9 cellular contexts compared by ENCODE assay signal in the genomic region with DNA sequence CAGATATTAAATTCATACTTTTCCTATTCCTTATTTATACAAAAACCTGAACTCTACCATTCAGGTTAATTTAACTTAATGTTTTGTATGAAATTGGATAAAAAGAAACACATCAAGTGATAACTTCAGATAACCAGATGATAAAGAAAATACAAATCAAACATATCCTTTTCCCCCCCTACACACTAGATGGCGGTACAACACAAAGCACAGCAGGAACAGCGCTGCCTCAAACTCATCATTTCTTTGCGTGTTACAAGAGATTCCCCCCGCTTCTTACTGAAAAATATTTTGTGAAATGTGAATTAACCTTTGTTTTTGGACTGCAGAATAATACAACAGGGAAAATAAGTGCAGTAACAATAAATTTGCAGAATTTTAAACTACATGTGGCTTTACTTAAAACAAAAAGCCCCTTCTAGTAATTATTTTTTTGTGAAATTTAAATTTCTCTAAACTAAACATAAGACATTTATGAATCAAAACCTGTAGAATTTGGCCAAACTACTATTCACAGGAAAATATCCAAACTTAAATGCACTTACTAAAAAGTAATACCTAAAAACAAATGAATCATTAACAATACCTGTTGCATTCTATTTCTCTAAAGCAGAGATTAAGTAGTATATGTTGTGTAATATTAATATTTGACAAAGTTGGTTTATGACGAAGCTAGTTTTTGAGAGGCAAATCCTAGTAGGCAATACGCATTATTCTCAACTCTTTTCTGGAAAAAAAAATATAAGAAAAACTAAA.
DNase-seq lines count a peak whose midpoint lies in the region; ATAC-seq and TF ChIP-seq lines count a peak whose summit lies in the region.
"Had no signal": no experiment of that assay in that cellular context is flagged by ENCODE, and none has a peak within 500 bp of the region (broad histone marks: within the 10 kb centered on the region; RNA-seq: fewer than 3 reads in every experiment).

No MANE protein-coding gene starts in this region.

- no peaks in the 10 kb centered on the region for H3K79me2 ChIP-seq in OCI-LY3 (ENCODE audit: low read length)

- no peaks in the 10 kb centered on the region for H3K9me3 Mint-ChIP-seq in activated naive CD8-positive, alpha-beta T cell treated with anti-CD3 and anti-CD28 coated beads for 36 hours
- H3K9me3 Mint-ChIP-seq: stimulated activated naive CD8-positive, alpha-beta T cell treated with anti-CD3 and anti-CD28 coated beads, Interleukin-15, Interleukin-2, amounts not matched to agents 100 ng/mL and 50 ng/mL, for 24 hours had no signal

- no peaks in the 10 kb centered on the region for H4K20me1 ChIP-seq in OCI-LY3 (ENCODE audit: insufficient read depth, low read length)

- H3K9ac ChIP-seq in OCI-LY3 (ENCODE audit: low read length): no peak overlapping the region

- ATAC-seq in GM19035 (IDR thresholded peaks at IDR 0.05; ENCODE audit: unreplicated experiment): peak; percentile 82
- peak; percentile 79 for ATAC-seq in sciatic nerve
- no peak for ATAC-seq in GM19397 (IDR thresholded peaks at IDR 0.05; ENCODE audit: unreplicated experiment)

- intact Hi-C loops in left ventricle myocardium inferior (cut with micrococcal nuclease): loop anchor here (2.0 kb wide), 1 partner anchor 215 kb away; no protein-coding TSS in a partner anchor
- intact Hi-C loops in sciatic nerve (cut with DNase I): loop anchor here (5.0 kb wide), 1 partner anchor 215 kb away; no protein-coding TSS in a partner anchor

- DNase-seq in COLO668 (lab: John Stamatoyannopoulos, UW; ENCODE audit: unreplicated experiment) (peak; percentile 45), HuH-7 (ENCODE audit: low spot score) (peak; percentile 21), left ventricle myocardium inferior (no peak), sciatic nerve (ENCODE audit: low spot score) (no peak)
- peak; percentile 33 for DNase-seq in activated naive CD8-positive, alpha-beta T cell treated with anti-CD3 and anti-CD28 coated beads for 36 hours

- TF ChIP-seq CTCF in OCI-LY3 (IDR thresholded peaks at IDR 0.05; ENCODE audit: low read depth, low read length) (peak; percentile 87), left ventricle myocardium inferior (IDR thresholded peaks at IDR 0.05; ENCODE audit: borderline replicate concordance) (peak; percentile 92)

- H2AFZ ChIP-seq in OCI-LY3 (ENCODE audit: low read depth, low read length): no peak overlapping the region

- no peak overlapping the region for H3K27ac Mint-ChIP-seq in activated naive CD8-positive, alpha-beta T cell treated with anti-CD3 and anti-CD28 coated beads for 36 hours
- H3K27ac Mint-ChIP-seq: stimulated activated naive CD8-positive, alpha-beta T cell treated with anti-CD3 and anti-CD28 coated beads, Interleukin-15, Interleukin-2, amounts not matched to agents 100 ng/mL and 50 ng/mL, for 24 hours had no signal

- H3K36me3 Mint-ChIP-seq in activated naive CD8-positive, alpha-beta T cell treated with anti-CD3 and anti-CD28 coated beads for 36 hours: no peaks in the 10 kb centered on the region

- no peaks in the 10 kb centered on the region for H3K9me3 ChIP-seq in OCI-LY3 (ENCODE audit: insufficient read depth, low read length)
- no peaks in the 10 kb centered on the region for H3K9me3 ChIP-seq in left ventricle myocardium inferior (replicated peaks)

- no peak overlapping the region for H3K27ac ChIP-seq in OCI-LY3 (ENCODE audit: low read length)
- H3K27ac ChIP-seq in left ventricle myocardium inferior (replicated peaks): no peak overlapping the region

- H3K4me1 Mint-ChIP-seq in activated naive CD8-positive, alpha-beta T cell treated with anti-CD3 and anti-CD28 coated beads for 36 hours: peaks cover 3% of the 10 kb centered on the region

- no peak overlapping the region for H3K4me3 ChIP-seq in OCI-LY3 (ENCODE audit: low read length)
- H3K4me3 ChIP-seq in left ventricle myocardium inferior: no peak overlapping the region

- no peaks in the 10 kb centered on the region for H3K27me3 Mint-ChIP-seq in activated naive CD8-positive, alpha-beta T cell treated with anti-CD3 and anti-CD28 coated beads for 36 hours
- H3K27me3 Mint-ChIP-seq: stimulated activated naive CD8-positive, alpha-beta T cell treated with anti-CD3 and anti-CD28 coated beads, Interleukin-15, Interleukin-2, amounts not matched to agents 100 ng/mL and 50 ng/mL, for 24 hours had no signal

- H3K4me1 ChIP-seq in OCI-LY3 (ENCODE audit: low read length) (no peaks in the 10 kb centered on the region), left ventricle myocardium inferior (no peaks in the 10 kb centered on the region)

- H3K36me3 ChIP-seq in OCI-LY3 (replicated peaks; ENCODE audit: low read depth, low read length): no peaks in the 10 kb centered on the region
- no peaks in the 10 kb centered on the region for H3K36me3 ChIP-seq in left ventricle myocardium inferior

- no peak overlapping the region for H3K4me3 Mint-ChIP-seq in activated naive CD8-positive, alpha-beta T cell treated with anti-CD3 and anti-CD28 coated beads for 36 hours
- H3K4me3 Mint-ChIP-seq: stimulated activated naive CD8-positive, alpha-beta T cell treated with anti-CD3 and anti-CD28 coated beads, Interleukin-15, Interleukin-2, amounts not matched to agents 100 ng/mL and 50 ng/mL, for 24 hours had no signal

- peaks cover 38% of the 10 kb centered on the region for H3K27me3 ChIP-seq in OCI-LY3 (ENCODE audit: low read depth, low read length)
- no peaks in the 10 kb centered on the region for H3K27me3 ChIP-seq in left ventricle myocardium inferior (ENCODE audit: low read depth)

- no peak overlapping the region for H3K4me2 ChIP-seq in OCI-LY3 (ENCODE audit: low read length)

Comparison
In these comparisons a context has a peak if more than half of its experiments do, and no peak if none do; other contexts are left out.
1. DNase-seq: peak in COLO668 (single experiment), HuH-7 (single experiment) and activated naive CD8-positive, alpha-beta T cell treated with anti-CD3 and anti-CD28 coated beads for 36 hours (single experiment); none in left ventricle myocardium inferior (single experiment) and sciatic nerve (single experiment).